Comparison of ENCODE assay signal across 21 cellular contexts in genomic region chr3:150811984-150812383, GRCh38.
"Had no signal": no experiment of that assay in that cellular context is flagged by ENCODE, and none has a peak within 500 bp of the region (broad histone marks: within the 10 kb centered on the region; RNA-seq: fewer than 3 reads in every experiment).

No MANE protein-coding gene starts in this region.

- H3K36me3 ChIP-seq: SJSA1 had no signal

- H3K4me1 ChIP-seq: SJSA1 had no signal

- H3K4me3 ChIP-seq: SJSA1, SK-N-MC had no signal

- H3K27ac ChIP-seq: SJSA1, SK-N-MC had no signal

- DNase-seq: KBM-7, MV-4-11, NCI-H1092, NCI-H1105 treated with DMSO at 0.1 percent for 48 hours, NCI-H1417 treated with DMSO at 0.1 percent for 48 hours, NCI-H146, NCI-H1694 treated with DMSO at 0.1 percent for 48 hours, NCI-H1930, NCI-H2081, NCI-H2107, NCI-H226, NCI-H446, NCI-H510A, NCI-H524 treated with DMSO at 0.1 percent for 48 hours, NCI-H69, NCI-H774, Right ventricle myocardium superior, RPMI8226, SIG-M5 had no signal

- H3K9me3 ChIP-seq: SJSA1 had no signal
